In genomic region chrX:15376956-15377355, GRCh38 we compare ENCODE assay signal across 1 cellular context.
TF ChIP-seq lines count a peak whose summit lies in the region.

No MANE protein-coding gene starts in this region.

TF ChIP-seq in H1, 55 proteins besides CTCF, POLR2A, EP300 and RAD21 (continued from another document):
- no peak for TF ChIP-seq ZNF274 (IDR thresholded peaks at IDR 0.05; ENCODE audit: borderline replicate concordance, extremely low read depth, low read length)
- no peak for TF ChIP-seq TAF1 (IDR thresholded peaks at IDR 0.05; ENCODE audit: low read depth, low read length)
